Comparison of ENCODE assay signal across 8 cellular contexts in the genomic region with DNA sequence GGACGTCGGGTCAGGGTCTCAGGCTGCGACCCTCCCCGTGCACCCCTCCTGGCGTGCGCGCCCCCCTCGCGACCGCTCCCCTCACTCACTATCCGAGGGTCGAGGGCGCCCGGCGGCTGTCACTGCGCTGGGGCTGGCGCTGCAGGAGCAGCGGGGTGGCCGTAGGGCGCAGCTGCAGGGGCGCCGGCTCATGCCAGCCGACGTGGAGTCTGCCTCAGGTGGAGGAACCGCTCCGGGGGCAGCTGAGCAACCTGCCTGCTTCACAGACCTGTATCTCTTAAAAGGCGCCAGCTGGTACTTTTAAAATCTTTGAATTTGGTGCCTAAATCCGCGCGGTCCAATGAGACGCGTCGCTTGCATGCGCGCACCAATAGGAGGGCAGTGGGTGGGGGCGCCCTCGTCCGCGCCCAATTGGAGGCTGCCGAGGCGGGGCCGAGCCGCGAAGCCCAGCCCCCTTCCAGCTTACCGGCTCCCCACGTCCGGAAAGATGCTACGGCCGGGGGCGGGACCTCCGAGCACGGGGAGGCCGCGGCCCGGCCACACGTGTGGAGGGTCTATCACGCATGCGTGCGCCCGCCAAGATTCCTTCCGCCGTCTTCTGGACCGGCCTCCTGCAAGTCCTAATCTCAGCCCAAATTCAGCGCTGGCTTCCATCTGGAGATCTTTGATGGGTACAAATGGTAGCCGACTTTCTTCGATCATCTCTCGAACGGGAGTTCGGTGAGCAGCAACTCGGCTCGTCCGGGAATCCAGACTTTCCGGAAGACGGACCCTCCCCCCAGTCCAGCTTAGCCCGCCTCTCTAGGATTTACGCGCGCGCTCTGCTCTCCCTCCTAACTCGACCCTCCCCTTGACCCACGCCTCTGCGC. TPM values are rescaled to one million over a fixed set of nuclear protein-coding genes. Genes with fewer than 3 reads are reported as not detected.
DNase-seq lines count a peak whose midpoint lies in the region; TF ChIP-seq lines count a peak whose summit lies in the region.

A gene with protein sequence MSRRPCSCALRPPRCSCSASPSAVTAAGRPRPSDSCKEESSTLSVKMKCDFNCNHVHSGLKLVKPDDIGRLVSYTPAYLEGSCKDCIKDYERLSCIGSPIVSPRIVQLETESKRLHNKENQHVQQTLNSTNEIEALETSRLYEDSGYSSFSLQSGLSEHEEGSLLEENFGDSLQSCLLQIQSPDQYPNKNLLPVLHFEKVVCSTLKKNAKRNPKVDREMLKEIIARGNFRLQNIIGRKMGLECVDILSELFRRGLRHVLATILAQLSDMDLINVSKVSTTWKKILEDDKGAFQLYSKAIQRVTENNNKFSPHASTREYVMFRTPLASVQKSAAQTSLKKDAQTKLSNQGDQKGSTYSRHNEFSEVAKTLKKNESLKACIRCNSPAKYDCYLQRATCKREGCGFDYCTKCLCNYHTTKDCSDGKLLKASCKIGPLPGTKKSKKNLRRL (minus strand): TSS at position 274 of the 869 bp plus-strand sequence. CDS start 82 bp downstream, at position 192.

- H2AFZ ChIP-seq in neuron (ENCODE audit: low read depth, low read length) = peak within 1 kb of the TSS; percentile 57

- peak; percentile 92 for DNase-seq in GF-D8 (lab: John Stamatoyannopoulos, UW)
- DNase-seq in HEK293T (ENCODE audit: extremely low spot score) = peak; percentile 92
- peak; percentile 97 for DNase-seq in MV-4-11 (lab: John Stamatoyannopoulos, UW)
- peak; percentile 96 for DNase-seq in SK-MEL-5 (ENCODE audit: low read depth, low spot score)
- DNase-seq in activated naive CD4-positive, alpha-beta T cell treated with Interleukin-2 at 50 U/mL for 16 hours = peak; percentile 99
- peak; percentile 94 for DNase-seq in foreskin melanocyte

- peak within 1 kb of the TSS; percentile 68 to 97 (median 86) for H3K9ac ChIP-seq in subcutaneous abdominal adipose tissue (ENCODE audit: low read length in 5 of 5)

- H3K9me3 ChIP-seq in neuron (ENCODE audit: low read length) (no peaks in the 10 kb centered on the region), subcutaneous abdominal adipose tissue (ENCODE audit: control insufficient read depth in 5 of 5, low read length in 5 of 5) (no peaks in the 10 kb centered on the region)

- H3K4me3 ChIP-seq in neuron (ENCODE audit: low read length) (peak within 1 kb of the TSS; percentile 84), subcutaneous abdominal adipose tissue (ENCODE audit: low read depth in 1 of 5, low read length in 5 of 5) (peak within 1 kb of the TSS; percentile 79 to 94 (median 85))

- CTCF ChIA-PET in HEK293T (lab: Yijun Ruan, JAX) = no interaction called here

- POLR2A ChIA-PET in HEK293T (lab: Yijun Ruan, JAX) = interaction anchor here (0.5 to 1.7 kb wide), 17 partner anchors 8 to 1448 kb away, joined by 3 to 48 read pairs (median 4); a partner anchor contains a TSS

- in situ Hi-C loops in SK-MEL-5 (cut with HindIII; ENCODE audit: low pct_unique_long_range_greater_than_20kb, low sequenced_read_pairs) = no loop called here

- H3K4me1 ChIP-seq in neuron (ENCODE audit: insufficient read depth, low read length) (peaks cover 40% of the 10 kb centered on the region), subcutaneous abdominal adipose tissue (ENCODE audit: control insufficient read depth in 5 of 5, insufficient read depth in 5 of 5, low read length in 5 of 5) (peaks cover 2 to 25% (median 23%) of the 10 kb centered on the region in 5 donors)

- H3K36me3 ChIP-seq in neuron (ENCODE audit: insufficient read depth, low read length) (peaks cover 15% of the 10 kb centered on the region), subcutaneous abdominal adipose tissue (ENCODE audit: control insufficient read depth in 5 of 5, insufficient read depth in 5 of 5, low read length in 5 of 5) (no peaks in the 10 kb centered on the region)

- H3K27ac ChIP-seq in subcutaneous abdominal adipose tissue (ENCODE audit: low read depth, low read length) = peak within 1 kb of the TSS; percentile 90

- H3K27me3 ChIP-seq in neuron (ENCODE audit: insufficient read depth, low read length) (no peaks in the 10 kb centered on the region), subcutaneous abdominal adipose tissue (ENCODE audit: control insufficient read depth in 5 of 5, insufficient read depth in 4 of 5, low read length in 5 of 5) (peaks cover 0 to 3% (median 0%) of the 10 kb centered on the region in 5 donors)

TF ChIP-seq in HEK293T, 16 proteins besides CTCF, POLR2A, EP300 and RAD21:
- TF ChIP-seq ELF4 (IDR thresholded peaks at IDR 0.05) = peak; percentile 68
- TF ChIP-seq L3MBTL2 (conservative IDR thresholded peaks at IDR 0.05) = peak; percentile 95
- TF ChIP-seq NFRKB (IDR thresholded peaks at IDR 0.05) = no peak
- TF ChIP-seq FOXM1 (IDR thresholded peaks at IDR 0.05; ENCODE audit: borderline replicate concordance) = peak; percentile 98
- no peak for TF ChIP-seq LEF1 (IDR thresholded peaks at IDR 0.05; ENCODE audit: borderline replicate concordance)
- TF ChIP-seq, protein P1, sequence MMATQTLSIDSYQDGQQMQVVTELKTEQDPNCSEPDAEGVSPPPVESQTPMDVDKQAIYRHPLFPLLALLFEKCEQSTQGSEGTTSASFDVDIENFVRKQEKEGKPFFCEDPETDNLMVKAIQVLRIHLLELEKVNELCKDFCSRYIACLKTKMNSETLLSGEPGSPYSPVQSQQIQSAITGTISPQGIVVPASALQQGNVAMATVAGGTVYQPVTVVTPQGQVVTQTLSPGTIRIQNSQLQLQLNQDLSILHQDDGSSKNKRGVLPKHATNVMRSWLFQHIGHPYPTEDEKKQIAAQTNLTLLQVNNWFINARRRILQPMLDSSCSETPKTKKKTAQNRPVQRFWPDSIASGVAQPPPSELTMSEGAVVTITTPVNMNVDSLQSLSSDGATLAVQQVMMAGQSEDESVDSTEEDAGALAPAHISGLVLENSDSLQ (IDR thresholded peaks at IDR 0.05) = peak; percentile 73
TF ChIP-seq in HEK293T: peak in this region for 4.

RNA-seq across cellular contexts. Expression of the gene that starts here (rescaled TPM):
- total RNA-seq in SK-MEL-5 (2014; rRNA removed; shearing (Covaris generic)) = 17.4 and 17.8 TPM in 2 replicates
- 14.3 and 17.8 TPM in 2 replicates for polyA plus RNA-seq in SK-MEL-5 (2015; cell fraction: cytosol; rRNA removed)
- polyA plus RNA-seq in SK-MEL-5 (2015; cell fraction: nucleus; rRNA removed) = 26.6 and 32.0 TPM in 2 replicates

Comparison
In these comparisons a context has a peak if more than half of its experiments do, and no peak if none do; other contexts are left out.
1. Peak in every context shown above with its lines: DNase-seq, H3K4me3 ChIP-seq and H3K27ac ChIP-seq.